Comparison of ENCODE assay signal across 10 cellular contexts in the genomic region with DNA sequence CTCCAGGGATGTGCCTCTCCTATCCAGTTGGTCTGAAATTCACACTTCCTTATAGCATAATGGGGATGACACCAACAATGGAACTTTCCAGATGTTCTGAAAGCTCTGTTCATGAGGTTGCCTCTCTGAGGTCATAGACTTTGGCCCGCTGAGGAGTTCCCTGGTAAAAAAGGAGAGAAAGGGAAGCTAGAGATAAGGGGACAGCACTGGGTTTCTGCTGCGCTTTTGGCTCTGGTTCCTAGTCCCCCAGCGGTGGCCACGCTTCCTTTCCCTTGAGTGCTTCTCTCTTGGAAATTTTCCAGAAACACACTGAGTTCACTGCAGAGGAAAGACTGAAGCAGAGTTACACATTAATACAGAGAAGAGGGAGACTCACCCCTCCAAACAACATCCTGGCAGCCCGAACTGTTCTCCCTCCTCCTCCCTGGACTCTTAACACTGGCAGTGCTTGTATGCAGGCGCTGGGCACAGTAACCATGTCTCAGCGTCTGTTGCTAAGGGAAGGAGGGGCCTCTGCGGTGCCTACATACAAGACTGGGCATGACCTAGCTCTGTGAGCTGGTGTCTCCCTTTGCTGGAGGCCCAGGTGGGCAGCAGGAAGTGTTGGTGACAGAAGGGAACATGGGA. TPM values are rescaled to one million over a fixed set of nuclear protein-coding genes. Genes with fewer than 3 reads are reported as not detected.
DNase-seq lines count a peak whose midpoint lies in the region; ATAC-seq and TF ChIP-seq lines count a peak whose summit lies in the region.
"Had no signal": no experiment of that assay in that cellular context is flagged by ENCODE, and none has a peak within 500 bp of the region (broad histone marks: within the 10 kb centered on the region; RNA-seq: fewer than 3 reads in every experiment).

A gene with protein sequence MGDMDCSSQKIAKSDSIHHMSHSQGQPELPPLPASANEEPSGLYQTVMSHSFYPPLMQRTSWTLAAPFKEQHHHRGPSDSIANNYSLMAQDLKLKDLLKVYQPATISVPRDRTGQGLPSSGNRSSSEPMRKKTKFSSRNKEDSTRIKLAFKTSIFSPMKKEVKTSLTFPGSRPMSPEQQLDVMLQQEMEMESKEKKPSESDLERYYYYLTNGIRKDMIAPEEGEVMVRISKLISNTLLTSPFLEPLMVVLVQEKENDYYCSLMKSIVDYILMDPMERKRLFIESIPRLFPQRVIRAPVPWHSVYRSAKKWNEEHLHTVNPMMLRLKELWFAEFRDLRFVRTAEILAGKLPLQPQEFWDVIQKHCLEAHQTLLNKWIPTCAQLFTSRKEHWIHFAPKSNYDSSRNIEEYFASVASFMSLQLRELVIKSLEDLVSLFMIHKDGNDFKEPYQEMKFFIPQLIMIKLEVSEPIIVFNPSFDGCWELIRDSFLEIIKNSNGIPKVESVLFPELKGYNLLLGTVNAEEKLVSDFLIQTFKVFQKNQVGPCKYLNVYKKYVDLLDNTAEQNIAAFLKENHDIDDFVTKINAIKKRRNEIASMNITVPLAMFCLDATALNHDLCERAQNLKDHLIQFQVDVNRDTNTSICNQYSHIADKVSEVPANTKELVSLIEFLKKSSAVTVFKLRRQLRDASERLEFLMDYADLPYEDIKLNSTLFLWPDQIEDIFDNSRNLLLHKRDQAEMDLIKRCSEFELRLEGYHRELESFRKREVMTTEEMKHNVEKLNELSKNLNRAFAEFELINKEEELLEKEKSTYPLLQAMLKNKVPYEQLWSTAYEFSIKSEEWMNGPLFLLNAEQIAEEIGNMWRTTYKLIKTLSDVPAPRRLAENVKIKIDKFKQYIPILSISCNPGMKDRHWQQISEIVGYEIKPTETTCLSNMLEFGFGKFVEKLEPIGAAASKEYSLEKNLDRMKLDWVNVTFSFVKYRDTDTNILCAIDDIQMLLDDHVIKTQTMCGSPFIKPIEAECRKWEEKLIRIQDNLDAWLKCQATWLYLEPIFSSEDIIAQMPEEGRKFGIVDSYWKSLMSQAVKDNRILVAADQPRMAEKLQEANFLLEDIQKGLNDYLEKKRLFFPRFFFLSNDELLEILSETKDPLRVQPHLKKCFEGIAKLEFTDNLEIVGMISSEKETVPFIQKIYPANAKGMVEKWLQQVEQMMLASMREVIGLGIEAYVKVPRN (N-terminal part only) (minus strand): TSS at position 472 of the 627 bp plus-strand sequence. CDS start 527 bp downstream, outside the sequence.

- H3K9me3 ChIP-seq in Loucy (ENCODE audit: insufficient read depth, low read depth, low read length) (no peaks in the 10 kb centered on the region), heart right ventricle (no peaks in the 10 kb centered on the region)

- no peak within 1 kb of the TSS for H3K4me2 ChIP-seq in Loucy (ENCODE audit: low read depth, low read length, poor library complexity, severe bottlenecking)

- peak within 1 kb of the TSS; percentile 46 for H2AFZ ChIP-seq in Loucy (ENCODE audit: low read length)

- H3K79me2 ChIP-seq in Loucy (ENCODE audit: insufficient read depth, low read length), result no peaks in the 10 kb centered on the region

- no peak within 1 kb of the TSS for H3K9ac ChIP-seq in Loucy (ENCODE audit: low read depth, low read length, poor library complexity, severe bottlenecking)

- no peak within 1 kb of the TSS for H3K27ac ChIP-seq in heart right ventricle

- intact Hi-C loops in heart right ventricle (cut with DNase I), result loop anchor here in 5 of 10 donors (10.0 kb wide), 5 partner anchors 154 to 1524 kb away; no protein-coding TSS in a partner anchor

- H3K4me1 ChIP-seq in Loucy (ENCODE audit: insufficient read depth, low read length, poor library complexity, severe bottlenecking) (no peaks in the 10 kb centered on the region), heart right ventricle (peaks cover 0 to 10% (median 7%) of the 10 kb centered on the region in 9 donors)

- DNase-seq in AG08396 (ENCODE audit: low spot score), result peak; percentile 12
- DNase-seq in RPMI8226, result peak; percentile 42
- DNase-seq in heart right ventricle, result no peak
- DNase-seq in activated CD8-positive, alpha-beta memory T cell treated with anti-CD3 and anti-CD28 coated beads, Interleukin-2, amount 50 U/mL, for 4 hours, result no peak
- DNase-seq: GOT3 had no signal

- no peaks in the 10 kb centered on the region for H4K20me1 ChIP-seq in Loucy (ENCODE audit: insufficient read depth, low read length, poor library complexity, severe bottlenecking)

- no peak within 1 kb of the TSS for H3K4me3 ChIP-seq in Loucy (ENCODE audit: low read length, poor library complexity, severe bottlenecking)
- no peak within 1 kb of the TSS for H3K4me3 ChIP-seq in heart right ventricle

- TF ChIP-seq CTCF in Loucy (conservative IDR thresholded peaks at IDR 0.05; ENCODE audit: low read length), result no peak
- no peak for TF ChIP-seq CTCF in heart right ventricle (IDR thresholded peaks at IDR 0.05)

- H3K9me2 ChIP-seq in Loucy (replicated peaks; ENCODE audit: low read depth, low read length), result no peaks in the 10 kb centered on the region

- WGBS in heart right ventricle, 2 donors, result 7 to 12% methylated on average over 8 of the region's 8 CpGs

- no peaks in the 10 kb centered on the region for H3F3A ChIP-seq in Loucy (ENCODE audit: low read depth)

- H3K27me3 ChIP-seq in Loucy (ENCODE audit: insufficient read depth, low read length, poor library complexity, severe bottlenecking), result no peaks in the 10 kb centered on the region
- H3K27me3 ChIP-seq in heart right ventricle, result no peaks in the 10 kb centered on the region

- peak; percentile 11 to 81 (median 58) for ATAC-seq in heart right ventricle
- ATAC-seq in activated CD4-positive, CD25-positive, alpha-beta regulatory T cell treated with anti-CD3 and anti-CD28 coated beads, Interleukin-2, amount 50 U/mL, for 24 hours, result no peak
- ATAC-seq in GM19467 (IDR thresholded peaks at IDR 0.05; ENCODE audit: unreplicated experiment), result no peak
- ATAC-seq in HG03432 (IDR thresholded peaks at IDR 0.05; ENCODE audit: unreplicated experiment), result no peak

- H3K36me3 ChIP-seq in Loucy (ENCODE audit: insufficient read depth, low read length) (no peaks in the 10 kb centered on the region), heart right ventricle (no peaks in the 10 kb centered on the region)

RNA-seq across cellular contexts. Expression of the gene that starts here (rescaled TPM):
- total RNA-seq in heart right ventricle, result 1 to 10 TPM in 6 of 10 donors, under 1 TPM in 4; 0.39 to 3.7 (median 1.1) TPM
- 1 to 10 TPM in 1 of 2 donors, not detected in 1; 1.0 TPM for polyA plus RNA-seq in heart right ventricle
- polyA plus RNA-seq: BJ had no signal

Comparison
In these comparisons a context has a peak if more than half of its experiments do, and no peak if none do; other contexts are left out.
1. DNase-seq: peak in AG08396 (single experiment) and RPMI8226 (single experiment); none in heart right ventricle (0 of 2) and activated CD8-positive, alpha-beta memory T cell treated with anti-CD3 and anti-CD28 coated beads, Interleukin-2, amount 50 U/mL, for 4 hours (single experiment).
2. ATAC-seq: peak in heart right ventricle (8 of 8); none in activated CD4-positive, CD25-positive, alpha-beta regulatory T cell treated with anti-CD3 and anti-CD28 coated beads, Interleukin-2, amount 50 U/mL, for 24 hours (0 of 2), GM19467 (single experiment) and HG03432 (single experiment).